17 cellular contexts compared by ENCODE assay signal in genomic region chr7:111840528-111840927, GRCh38.
A peak's percentile ranks its signal among the peaks of the same experiment; 100 is the strongest.
DNase-seq lines count a peak whose midpoint lies in the region; TF ChIP-seq lines count a peak whose summit lies in the region.
"Had no signal": no experiment of that assay in that cellular context is flagged by ENCODE, and none has a peak within 500 bp of the region (broad histone marks: within the 10 kb centered on the region; RNA-seq: fewer than 3 reads in every experiment).

No MANE protein-coding gene starts in this region.

- DNase-seq in islet precursor cell, result peak; percentile 61
- no peak for DNase-seq in progenitor cell of endocrine pancreas (ENCODE audit: low spot score, unreplicated experiment)
- DNase-seq in NCI-H69 (lab: John Stamatoyannopoulos, UW), result no peak
- DNase-seq in germinal center (ENCODE audit: low spot score), result no peak
- no peak for DNase-seq in activated CD8-positive, alpha-beta memory T cell treated with anti-CD3 and anti-CD28 coated beads, Interleukin-2, amount 50 U/mL, for 4 hours
- DNase-seq: AML-193; CD4-positive, alpha-beta memory T cell; DMS153; DMS79; GF-D8; GOT3; H7; HFFc6 had no signal

- H3K4me1 Mint-ChIP-seq in progenitor cell of endocrine pancreas (ENCODE audit: low read depth), result peaks cover 11% of the 10 kb centered on the region
- H3K4me1 Mint-ChIP-seq: IgD-negative memory B cell had no signal

- H3K36me3 Mint-ChIP-seq in progenitor cell of endocrine pancreas (ENCODE audit: insufficient read depth), result peaks cover 28% of the 10 kb centered on the region
- H3K36me3 Mint-ChIP-seq: CD14-positive monocyte; CD4-positive, alpha-beta memory T cell had no signal

- no peak overlapping the region for H3K4me3 Mint-ChIP-seq in progenitor cell of endocrine pancreas (ENCODE audit: low read depth)
- H3K4me3 Mint-ChIP-seq: CD4-positive, alpha-beta memory T cell; HFFc6; IgD-negative memory B cell had no signal

- peak overlapping the region; percentile 49 for H3K27ac Mint-ChIP-seq in progenitor cell of endocrine pancreas
- H3K27ac Mint-ChIP-seq: CD14-positive monocyte; CD4-positive, alpha-beta memory T cell; HFFc6; IgD-negative memory B cell had no signal

- no peaks in the 10 kb centered on the region for H3K27me3 Mint-ChIP-seq in progenitor cell of endocrine pancreas
- H3K27me3 Mint-ChIP-seq: CD4-positive, alpha-beta memory T cell; IgD-negative memory B cell had no signal

- peak overlapping the region; percentile 2 for H3K27ac ChIP-seq in cingulate gyrus (ENCODE audit: low read depth, low read length)
- H3K27ac ChIP-seq: BLaER1 had no signal

- no peak for TF ChIP-seq CTCF in progenitor cell of endocrine pancreas (IDR thresholded peaks at IDR 0.05; ENCODE audit: unreplicated experiment)

- H3K9me3 Mint-ChIP-seq in progenitor cell of endocrine pancreas (ENCODE audit: low read depth), result peaks cover 10% of the 10 kb centered on the region
